In the genomic region with DNA sequence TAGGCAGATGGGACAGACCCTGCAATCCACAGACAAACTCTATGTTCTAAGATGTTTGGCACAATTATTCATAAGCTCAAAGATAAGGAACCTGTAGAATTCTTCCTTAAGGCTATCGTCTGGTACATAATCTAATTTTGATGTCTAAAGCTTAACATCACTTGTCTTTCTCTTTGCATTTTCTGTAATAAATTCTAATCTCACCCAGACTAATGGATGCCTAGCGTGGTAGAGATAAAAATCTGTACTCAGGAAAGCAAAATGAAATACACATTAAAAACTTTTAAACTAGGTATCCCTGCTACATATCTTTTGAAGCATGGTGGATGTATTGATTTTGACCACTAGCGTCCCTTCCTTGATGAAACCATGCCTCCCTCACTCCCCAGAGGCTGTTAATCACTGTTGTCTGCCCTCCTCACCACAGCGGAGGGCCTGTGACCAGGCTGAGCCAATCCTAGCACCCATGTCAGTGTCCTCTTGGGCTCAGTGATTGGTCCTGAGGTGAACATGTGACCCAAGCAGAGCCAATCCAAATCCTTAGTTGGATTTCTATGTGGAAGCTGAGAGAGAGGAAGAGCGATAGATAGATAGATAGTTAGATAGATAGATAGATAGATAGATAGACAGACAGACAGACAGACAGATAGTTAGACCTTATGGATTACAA, we compare ENCODE assay signal across 27 cellular contexts.
DNase-seq lines count a peak whose midpoint lies in the region; ATAC-seq, FAIRE-seq and TF ChIP-seq lines count a peak whose summit lies in the region.
"Had no signal": no experiment of that assay in that cellular context is flagged by ENCODE, and none has a peak within 500 bp of the region (broad histone marks: within the 10 kb centered on the region; RNA-seq: fewer than 3 reads in every experiment).

No MANE protein-coding gene starts in this region.

- peaks cover 6% of the 10 kb centered on the region for H3K27me3 Mint-ChIP-seq in GM23338 (ENCODE audit: insufficient read depth, low read depth, poor library complexity)
- H3K27me3 Mint-ChIP-seq: activated CD4-positive, alpha-beta memory T cell treated with anti-CD3 and anti-CD28 coated beads, Interleukin-2, amount 10 ng/mL, durations not matched to agents 7 days and 5 days; activated T-cell treated with anti-CD3 and anti-CD28 coated beads, Interleukin-2, amount 50 U/mL, for 24 hours; dendritic cell treated with granulocyte-macrophage colony-stimulating factor and Interleukin-4, amounts not matched to agents 40 ng/mL and 50 ng/mL, for 4 days; naive thymus-derived CD8-positive, alpha-beta T cell; stimulated activated naive CD8-positive, alpha-beta T cell treated with anti-CD3 and anti-CD28 coated beads, Interleukin-15, amount 100 ng/mL, for 72 hours had no signal

- H3K36me3 Mint-ChIP-seq in GM23338 (ENCODE audit: low read depth), result peaks cover 64% of the 10 kb centered on the region

- POLR2A ChIA-PET in A549 (lab: Yijun Ruan, JAX) (no interaction called here), SK-N-SH (lab: Yijun Ruan, JAX) (interaction anchor here (1.3 kb wide), 1 partner anchor 11 kb away, joined by 3 read pairs; no protein-coding TSS in a partner anchor)

- H3K27me3 ChIP-seq in GM23338 (ENCODE audit: insufficient read depth), result no peaks in the 10 kb centered on the region
- H3K27me3 ChIP-seq in SK-N-SH (ENCODE audit: insufficient read depth), result no peaks in the 10 kb centered on the region
- H3K27me3 ChIP-seq: adrenal gland, spleen had no signal

- peaks cover 4% of the 10 kb centered on the region; the same call in 1 of the 2 replicates for H3K36me3 ChIP-seq in GM23338 (ENCODE audit: insufficient read depth)
- no peaks in the 10 kb centered on the region for H3K36me3 ChIP-seq in SK-N-SH (replicated peaks in 1 of 2; ENCODE audit: control insufficient read depth in 1 of 2, insufficient read depth in 2 of 2, low read length in 1 of 2)
- H3K36me3 ChIP-seq: adrenal gland had no signal

- TF ChIP-seq EP300 in A549 (IDR thresholded peaks at IDR 0.05) (no peak), SK-N-SH (IDR thresholded peaks at IDR 0.05; ENCODE audit: borderline replicate concordance in 1 of 2, low read depth in 1 of 2, low read length in 1 of 2) (peak in 1 of 2 experiments; percentile 92; a peak in 2 of 4 replicates)

- peaks cover 13% of the 10 kb centered on the region for H3K9me2 ChIP-seq in GM23338 (ENCODE audit: insufficient read depth)
- H3K9me2 ChIP-seq in SK-N-SH, result no peaks in the 10 kb centered on the region

- H3K79me2 ChIP-seq in GM23338 (replicated peaks; ENCODE audit: insufficient read depth) (no peaks in the 10 kb centered on the region), SK-N-SH (ENCODE audit: insufficient read depth) (no peaks in the 10 kb centered on the region)

- FAIRE-seq in A549 (lab: Jason Lieb, UNC), result no peak
- FAIRE-seq: bronchial epithelial cell, HTR-8/SVneo had no signal

- H3K9ac ChIP-seq in SK-N-SH, result no peak overlapping the region

- no peak overlapping the region for H3K4me3 Mint-ChIP-seq in GM23338
- H3K4me3 Mint-ChIP-seq: activated CD4-positive, alpha-beta memory T cell treated with anti-CD3 and anti-CD28 coated beads, Interleukin-2, amount 10 ng/mL, durations not matched to agents 7 days and 5 days; activated T-cell treated with anti-CD3 and anti-CD28 coated beads, Interleukin-2, amount 50 U/mL, for 24 hours; CD14-positive monocyte; dendritic cell treated with granulocyte-macrophage colony-stimulating factor and Interleukin-4, amounts not matched to agents 40 ng/mL and 50 ng/mL, for 4 days; naive thymus-derived CD8-positive, alpha-beta T cell; stimulated activated naive CD8-positive, alpha-beta T cell treated with anti-CD3 and anti-CD28 coated beads, Interleukin-15, amount 100 ng/mL, for 72 hours had no signal

- H2AFZ ChIP-seq in GM23338 (no peak overlapping the region), SK-N-SH (ENCODE audit: low read depth) (no peak overlapping the region)

- TF ChIP-seq CTCF in A549 (IDR thresholded peaks at IDR 0.05) (no peak), GM23338 (conservative IDR thresholded peaks at IDR 0.05; ENCODE audit: low read depth in 2 of 2) (no peak), SK-N-SH (IDR thresholded peaks at IDR 0.05) (no peak)

- H4K20me1 ChIP-seq in GM23338 (replicated peaks; ENCODE audit: insufficient read depth) (no peaks in the 10 kb centered on the region; the same call in 1 of the 2 replicates), SK-N-SH (ENCODE audit: insufficient read depth) (no peaks in the 10 kb centered on the region)

- TF ChIP-seq RAD21 in A549 (conservative IDR thresholded peaks at IDR 0.05 in 1 of 2, IDR thresholded peaks at IDR 0.05 in 1 of 2) (no peak), SK-N-SH (IDR thresholded peaks at IDR 0.05; ENCODE audit: low read length) (no peak)

- ATAC-seq in A549, result peak in 1 of 2 experiments; percentile 59; a peak in 2 of 6 replicates
- ATAC-seq in GM23338, result peak; percentile 64
- ATAC-seq: naive thymus-derived CD8-positive, alpha-beta T cell; stimulated activated naive CD8-positive, alpha-beta T cell treated with anti-CD3 and anti-CD28 coated beads, Interleukin-15, amount 100 ng/mL, for 72 hours had no signal

- H3K4me1 ChIP-seq in A549 (0 out of 3 replicates have a peak, but pooled peaks cover 5% of the 10 kb centered on the region), GM23338 (ENCODE audit: insufficient read depth) (no peaks in the 10 kb centered on the region), SK-N-SH (ENCODE audit: control insufficient read depth in 1 of 2, insufficient read depth in 2 of 2, low read depth in 1 of 2, low read length in 1 of 2) (peaks cover 0 to 23% of the 10 kb centered on the region in 2 experiments; a peak in 2 of 4 replicates)
- H3K4me1 ChIP-seq: spleen had no signal

- H3K4me2 ChIP-seq in A549, result no peak overlapping the region
- H3K4me2 ChIP-seq in GM23338, result no peak overlapping the region
- H3K4me2 ChIP-seq in SK-N-SH, result no peak overlapping the region

- WGBS in A549 (ENCODE audit: missing lambda C conversion rate), result 95% methylated on average over 5 of the region's 5 CpGs
- WGBS in SK-N-SH (ENCODE audit: low lambda C conversion rate), result 41% methylated on average over 5 of the region's 5 CpGs

- no peak overlapping the region for H3K27ac ChIP-seq in A549
- H3K27ac ChIP-seq in GM23338 (ENCODE audit: low read depth), result no peak overlapping the region
- H3K27ac ChIP-seq in SK-N-SH (ENCODE audit: low read depth in 2 of 2, low read length in 1 of 2), result peak overlapping the region in 1 of 2 experiments; percentile 98; a peak in 2 of 4 replicates
- H3K27ac ChIP-seq: adrenal gland, spleen had no signal

- TF ChIP-seq POLR2A in A549 (IDR thresholded peaks at IDR 0.05; ENCODE audit: low read length), result no peak

- no peak for DNase-seq in A549 (ENCODE audit: low read depth in 1 of 2, low spot score in 1 of 2)
- DNase-seq in GM23338 (ENCODE audit: low spot score), result peak; percentile 31
- DNase-seq in SK-N-SH, result peak; percentile 67
- peak; percentile 38 for DNase-seq in iPS-NIHi11 (ENCODE audit: low spot score)
- no peak for DNase-seq in stimulated activated CD4-positive, alpha-beta T cell treated with anti-CD3 and anti-CD28 coated beads, Interleukin-4, amount 100 ng/mL, for 1 hour
- no peak for DNase-seq in stimulated activated CD4-positive, alpha-beta T cell treated with anti-CD3 and anti-CD28 coated beads, Interleukin-4, amount 100 ng/mL, for 24 hours
- no peak for DNase-seq in GM19240 (ENCODE audit: insufficient read length, low spot score)
- no peak for DNase-seq in D341Med (ENCODE audit: low spot score)
- DNase-seq: activated CD4-positive, alpha-beta memory T cell treated with anti-CD3 and anti-CD28 coated beads, Interleukin-2, amount 10 ng/mL, durations not matched to agents 7 days and 5 days; activated T-cell treated with anti-CD3 and anti-CD28 coated beads, Interleukin-2, amount 50 U/mL, for 24 hours; Karpas-422; naive thymus-derived CD8-positive, alpha-beta T cell; NCI-H1092; NCI-H2029; NCI-H510A treated with DMSO at 0.1 percent for 48 hours; retina; RPMI8226; spleen; stimulated activated CD4-positive, alpha-beta T cell treated with anti-CD3 and anti-CD28 coated beads, Interleukin-4, amount 100 ng/mL, for 4 hours; stimulated activated naive CD8-positive, alpha-beta T cell treated with anti-CD3 and anti-CD28 coated beads, Interleukin-15, amount 100 ng/mL, for 72 hours; T1000; trophoblast cell had no signal

- H3K9me3 ChIP-seq in A549, result no peaks in the 10 kb centered on the region
- H3K9me3 ChIP-seq in SK-N-SH, result no peaks in the 10 kb centered on the region
- H3K9me3 ChIP-seq: adrenal gland had no signal

- peaks cover 7% of the 10 kb centered on the region; the same call in 2 of the 3 replicates for H3K9me3 Mint-ChIP-seq in GM23338
- H3K9me3 Mint-ChIP-seq: activated CD4-positive, alpha-beta memory T cell treated with anti-CD3 and anti-CD28 coated beads, Interleukin-2, amount 10 ng/mL, durations not matched to agents 7 days and 5 days; dendritic cell treated with granulocyte-macrophage colony-stimulating factor and Interleukin-4, amounts not matched to agents 40 ng/mL and 50 ng/mL, for 4 days had no signal

- CTCF ChIA-PET in A549 (lab: Yijun Ruan, JAX) (interaction anchor here (0.6 to 2.2 kb wide), 2 partner anchors 35 to 291 kb away, joined by 3 to 6 read pairs; no protein-coding TSS in a partner anchor), SK-N-SH (lab: Yijun Ruan, JAX) (interaction anchor here (0.9 to 1.1 kb wide), 3 partner anchors 62 to 848 kb away, joined by 3 read pairs; no protein-coding TSS in a partner anchor)

- no peak overlapping the region for H3K4me3 ChIP-seq in A549
- H3K4me3 ChIP-seq in GM23338, result no peak overlapping the region
- H3K4me3 ChIP-seq in SK-N-SH (ENCODE audit: low read depth in 2 of 2, low read length in 1 of 2), result no peak overlapping the region
- H3K4me3 ChIP-seq: adrenal gland, spleen had no signal

- H3K4me1 Mint-ChIP-seq in GM23338, result no peaks in the 10 kb centered on the region
- H3K4me1 Mint-ChIP-seq: CD14-positive monocyte; naive thymus-derived CD8-positive, alpha-beta T cell had no signal

- no peaks in the 10 kb centered on the region for H3F3A ChIP-seq in GM23338 (replicated peaks; ENCODE audit: low read depth)
- no peaks in the 10 kb centered on the region for H3F3A ChIP-seq in SK-N-SH (replicated peaks; ENCODE audit: insufficient read depth)

- H3K27ac Mint-ChIP-seq in GM23338, result no peak overlapping the region
- H3K27ac Mint-ChIP-seq: activated CD4-positive, alpha-beta memory T cell treated with anti-CD3 and anti-CD28 coated beads, Interleukin-2, amount 10 ng/mL, durations not matched to agents 7 days and 5 days; activated T-cell treated with anti-CD3 and anti-CD28 coated beads, Interleukin-2, amount 50 U/mL, for 24 hours; dendritic cell treated with granulocyte-macrophage colony-stimulating factor and Interleukin-4, amounts not matched to agents 40 ng/mL and 50 ng/mL, for 4 days had no signal

TF ChIP-seq in GM23338, 12 proteins besides CTCF, POLR2A, EP300 and RAD21 (continues in another document):
- TF ChIP-seq ZNF331 (CRISPR knock-in tag; IDR thresholded peaks at IDR 0.05; ENCODE audit: low read depth), result no peak

TF ChIP-seq in SK-N-SH, 30 proteins besides CTCF, POLR2A, EP300 and RAD21 (continues in another document):
- TF ChIP-seq RFX5 (IDR thresholded peaks at IDR 0.05; ENCODE audit: low read length), result 0 out of 2 replicates have a peak, but pooled peaks have one; percentile 33
- TF ChIP-seq ELF1 (IDR thresholded peaks at IDR 0.05), result no peak
- TF ChIP-seq MXI1 (IDR thresholded peaks at IDR 0.05; ENCODE audit: low read depth, low read length), result no peak

Comparison
In these comparisons a context has a peak if more than half of its experiments do, and no peak if none do; other contexts are left out.
1. DNase-seq: peak in GM23338 (single experiment), SK-N-SH (single experiment) and iPS-NIHi11 (single experiment); none in A549 (0 of 2), stimulated activated CD4-positive, alpha-beta T cell treated with anti-CD3 and anti-CD28 coated beads, Interleukin-4, amount 100 ng/mL, for 1 hour (single experiment), stimulated activated CD4-positive, alpha-beta T cell treated with anti-CD3 and anti-CD28 coated beads, Interleukin-4, amount 100 ng/mL, for 24 hours (single experiment), GM19240 (single experiment) and D341Med (single experiment).
2. Of the 12 proteins assayed by ChIP-seq in both A549 and SK-N-SH: peak only in A549: none; only in SK-N-SH: RCOR1 and RFX5; in both: USF2; in neither: 8; mixed calls (peak in some experiments, not most) for 1.